Comparison of ENCODE assay signal across 20 cellular contexts in genomic region chr10:132427071-132427771, GRCh38. TPM values are rescaled to one million over a fixed set of nuclear protein-coding genes. Genes with fewer than 3 reads are reported as not detected.
DNase-seq lines count a peak whose midpoint lies in the region; FAIRE-seq and TF ChIP-seq lines count a peak whose summit lies in the region.
"Had no signal": no experiment of that assay in that cellular context is flagged by ENCODE, and none has a peak within 500 bp of the region (broad histone marks: within the 10 kb centered on the region; RNA-seq: fewer than 3 reads in every experiment).

No MANE protein-coding gene starts in this region.

- H3K9me2 ChIP-seq in OCI-LY7 (ENCODE audit: insufficient read depth, low read length): no peaks in the 10 kb centered on the region
- H3K9me2 ChIP-seq: SK-N-SH had no signal

- H3K27me3 Mint-ChIP-seq in astrocyte (ENCODE audit: low read depth, unreplicated experiment): no peaks in the 10 kb centered on the region
- H3K27me3 Mint-ChIP-seq: CD4-positive, CD25-positive, alpha-beta regulatory T cell had no signal

- peaks cover 5% of the 10 kb centered on the region for H3K4me1 Mint-ChIP-seq in astrocyte (ENCODE audit: low read depth, unreplicated experiment)

- CTCF ChIA-PET in HEK293T (lab: Yijun Ruan, JAX): no interaction called here
- CTCF ChIA-PET in OCI-LY7 (lab: Charles Lee; ENCODE audit: unreplicated experiment): no interaction called here

- no TSS peak for BruUV-seq in OCI-LY7 (replicated peaks; lab: Mats Ljungman, UMichigan)

- no peak overlapping the region for H3K27ac ChIP-seq in astrocyte (ENCODE audit: low read depth, low read length)
- no peak overlapping the region for H3K27ac ChIP-seq in kidney (ENCODE audit: low read depth in 2 of 2, low read length in 2 of 2)
- H3K27ac ChIP-seq in OCI-LY7 (ENCODE audit: low read depth, low read length, poor library complexity, severe bottlenecking): no peak overlapping the region
- no peak overlapping the region for H3K27ac ChIP-seq in substantia nigra (ENCODE audit: low read depth, low read length, poor library complexity, severe bottlenecking)
- H3K27ac ChIP-seq: RWPE1 had no signal

- H3K36me3 ChIP-seq in astrocyte (ENCODE audit: insufficient read depth, low read length): no peaks in the 10 kb centered on the region
- peaks cover 0 to 7% of the 10 kb centered on the region in 2 donors for H3K36me3 ChIP-seq in kidney (ENCODE audit: control insufficient read depth in 1 of 2, insufficient read depth in 2 of 2, low read length in 2 of 2)
- no peaks in the 10 kb centered on the region for H3K36me3 ChIP-seq in OCI-LY7 (ENCODE audit: insufficient read depth, low read length)
- H3K36me3 ChIP-seq: HAP-1 had no signal

- no peaks in the 10 kb centered on the region for H3K27me3 ChIP-seq in astrocyte (ENCODE audit: insufficient read depth, low read length)

- H3K9ac ChIP-seq in astrocyte (ENCODE audit: low read length) (no peak overlapping the region), kidney (ENCODE audit: low read length in 2 of 2) (no peak overlapping the region)
- H3K9ac ChIP-seq: SK-N-SH had no signal

- no peaks in the 10 kb centered on the region for H3K9me3 Mint-ChIP-seq in astrocyte (ENCODE audit: unreplicated experiment)

- H3K4me3 Mint-ChIP-seq in astrocyte (ENCODE audit: unreplicated experiment): no peak overlapping the region
- H3K4me3 Mint-ChIP-seq: CD4-positive, CD25-positive, alpha-beta regulatory T cell had no signal

- no peaks in the 10 kb centered on the region for H3K4me1 ChIP-seq in astrocyte (ENCODE audit: insufficient read depth, low read length)
- H3K4me1 ChIP-seq in kidney (ENCODE audit: control insufficient read depth in 1 of 2, insufficient read depth in 1 of 2, low read depth in 1 of 2, low read length in 2 of 2): peaks cover 0 to 24% of the 10 kb centered on the region in 2 donors
- H3K4me1 ChIP-seq in OCI-LY7 (ENCODE audit: insufficient read depth, low read length, poor library complexity, severe bottlenecking): peaks cover 34% of the 10 kb centered on the region
- H3K4me1 ChIP-seq: HAP-1 had no signal

- peak; percentile 5 for FAIRE-seq in astrocyte (lab: Jason Lieb, UNC)
- FAIRE-seq in kidney (lab: Jason Lieb, UNC): no peak
- peak; percentile 98 for FAIRE-seq in urothelium cell line (lab: Jason Lieb, UNC)

- H3K79me2 ChIP-seq in astrocyte (ENCODE audit: insufficient read depth, low read length) (no peaks in the 10 kb centered on the region), OCI-LY7 (ENCODE audit: insufficient read depth, low read depth, low read length) (no peaks in the 10 kb centered on the region)

- POLR2A ChIA-PET in HEK293T (lab: Yijun Ruan, JAX): no interaction called here
- POLR2A ChIA-PET in OCI-LY7 (lab: Charles Lee): no interaction called here

- no peak for TF ChIP-seq CTCF in astrocyte (IDR thresholded peaks at IDR 0.05; ENCODE audit: insufficient read depth, low read depth, low read length)
- no peak for TF ChIP-seq CTCF in kidney (IDR thresholded peaks at IDR 0.05; ENCODE audit: borderline replicate concordance, extremely low read depth, insufficient read depth)
- TF ChIP-seq CTCF in OCI-LY7 (conservative IDR thresholded peaks at IDR 0.05; ENCODE audit: low read length): no peak

- intact Hi-C loops in kidney (cut with DNase I) (no loop called here), OCI-LY7 (cut with micrococcal nuclease; ENCODE audit: unreplicated experiment) (loop anchor here (10.0 kb wide), 1 partner anchor 262 kb away; no protein-coding TSS in a partner anchor)

- H3K9me3 ChIP-seq in astrocyte (ENCODE audit: insufficient read depth, low read depth, low read length) (no peaks in the 10 kb centered on the region), kidney (ENCODE audit: control insufficient read depth in 1 of 2, low read length in 2 of 2) (no peaks in the 10 kb centered on the region), OCI-LY7 (ENCODE audit: low read length) (no peaks in the 10 kb centered on the region)
- H3K9me3 ChIP-seq: Caco-2, HAP-1, SK-N-SH had no signal

- H2AFZ ChIP-seq in astrocyte (ENCODE audit: low read depth, low read length) (no peak overlapping the region), OCI-LY7 (ENCODE audit: low read length) (no peak overlapping the region)

- H3K27ac Mint-ChIP-seq in astrocyte (ENCODE audit: unreplicated experiment): no peak overlapping the region
- H3K27ac Mint-ChIP-seq: CD4-positive, CD25-positive, alpha-beta regulatory T cell had no signal

- H4K20me1 ChIP-seq in astrocyte (ENCODE audit: insufficient read depth, low read length) (no peaks in the 10 kb centered on the region), OCI-LY7 (ENCODE audit: insufficient read depth, low read length) (no peaks in the 10 kb centered on the region)

- DNase-seq in HEK293T (ENCODE audit: extremely low spot score): no peak
- DNase-seq in astrocyte (ENCODE audit: low read depth): no peak
- DNase-seq in kidney: peak; percentile 39
- DNase-seq in urothelium cell line (ENCODE audit: low spot score): no peak
- no peak for DNase-seq in NCI-H82 treated with DMSO at 0.1 percent for 48 hours (lab: John Stamatoyannopoulos, UW; ENCODE audit: unreplicated experiment)
- DNase-seq in OCI-LY7 (ENCODE audit: low spot score): no peak
- DNase-seq in substantia nigra (lab: John Stamatoyannopoulos, UW): no peak
- DNase-seq: Caco-2; CD4-positive, CD25-positive, alpha-beta regulatory T cell; DMS 273 treated with DMSO at 0.1 percent for 48 hours; DMS79 treated with DMSO at 0.1 percent for 48 hours; MM.1S; NCI-H1048; NCI-H1436; NCI-H187 treated with DMSO at 0.1 percent for 48 hours; NCI-H69; SHP77 treated with DMSO at 0.1 percent for 48 hours; SK-N-SH had no signal

- H3K4me2 ChIP-seq in astrocyte (ENCODE audit: low read length): no peak overlapping the region
- no peak overlapping the region for H3K4me2 ChIP-seq in OCI-LY7 (ENCODE audit: low read length)
- H3K4me2 ChIP-seq: SK-N-SH had no signal

- H3K4me3 ChIP-seq in astrocyte (ENCODE audit: insufficient read depth, low read depth, low read length): no peak overlapping the region
- H3K4me3 ChIP-seq in kidney (ENCODE audit: low read length in 2 of 2): no peak overlapping the region
- H3K4me3 ChIP-seq in OCI-LY7 (ENCODE audit: low read depth, low read length, poor library complexity, severe bottlenecking): no peak overlapping the region
- H3K4me3 ChIP-seq: HAP-1 had no signal

- peaks cover 2% of the 10 kb centered on the region for H3K36me3 Mint-ChIP-seq in astrocyte (ENCODE audit: low read depth, unreplicated experiment)
- H3K36me3 Mint-ChIP-seq: CD4-positive, CD25-positive, alpha-beta regulatory T cell had no signal

TF ChIP-seq in HEK293T, 16 proteins besides CTCF, POLR2A, EP300 and RAD21:
- peak; percentile 11; the same call in 1 of the 2 replicates for TF ChIP-seq PKNOX1 (IDR thresholded peaks at IDR 0.05)
- TF ChIP-seq ELF4 (IDR thresholded peaks at IDR 0.05): no peak
- TF ChIP-seq CTBP1 (IDR thresholded peaks at IDR 0.05; ENCODE audit: borderline replicate concordance): peak; percentile 55
- TF ChIP-seq TARDBP (IDR thresholded peaks at IDR 0.05): peak; percentile 4; the same call in 1 of the 2 replicates

RNA-seq across cellular contexts. Expression of gene PWWP2B, which starts 30.2 kb away (rescaled TPM):
- total RNA-seq in astrocyte: 12.0 and 14.1 TPM in 2 replicates
- total RNA-seq in kidney: 24.3 TPM
- polyA plus RNA-seq in kidney (ENCODE audit: insufficient read depth, low read depth, low replicate concordance): 12.9 TPM
- total RNA-seq in OCI-LY7 (2014; rRNA removed; shearing (Covaris generic)): 4.6 and 5.9 TPM in 2 replicates
- total RNA-seq in OCI-LY7 (2022): 9.4 and 10.6 TPM in 2 replicates
